In the genomic region with DNA sequence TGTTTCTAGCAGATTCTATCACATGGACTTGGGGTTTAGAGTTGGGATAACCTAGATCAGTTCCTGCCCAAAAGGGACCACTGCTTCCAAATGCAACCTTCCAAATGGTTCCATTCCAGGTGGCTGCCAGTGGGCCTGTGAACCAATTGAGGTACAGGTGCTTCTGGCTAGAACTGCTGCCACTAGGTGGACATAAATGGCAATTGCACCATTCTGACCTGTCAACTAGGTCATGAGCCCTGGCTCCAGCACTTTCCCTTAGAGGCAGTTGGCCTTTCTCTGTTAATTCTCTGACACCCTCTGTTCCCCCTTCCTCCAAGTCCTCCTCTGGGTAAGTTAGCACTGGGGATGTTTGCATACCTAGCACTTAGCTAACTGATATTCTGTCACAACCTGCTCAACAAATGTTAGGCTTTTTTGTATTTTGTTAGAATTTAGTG, we compare ENCODE assay signal across 1 cellular context.
TF ChIP-seq lines count a peak whose summit lies in the region.

No MANE protein-coding gene starts in this region.

TF ChIP-seq in GM12878, 131 proteins besides CTCF, POLR2A, EP300 and RAD21 (continued from another document):
- TF ChIP-seq, protein P1, sequence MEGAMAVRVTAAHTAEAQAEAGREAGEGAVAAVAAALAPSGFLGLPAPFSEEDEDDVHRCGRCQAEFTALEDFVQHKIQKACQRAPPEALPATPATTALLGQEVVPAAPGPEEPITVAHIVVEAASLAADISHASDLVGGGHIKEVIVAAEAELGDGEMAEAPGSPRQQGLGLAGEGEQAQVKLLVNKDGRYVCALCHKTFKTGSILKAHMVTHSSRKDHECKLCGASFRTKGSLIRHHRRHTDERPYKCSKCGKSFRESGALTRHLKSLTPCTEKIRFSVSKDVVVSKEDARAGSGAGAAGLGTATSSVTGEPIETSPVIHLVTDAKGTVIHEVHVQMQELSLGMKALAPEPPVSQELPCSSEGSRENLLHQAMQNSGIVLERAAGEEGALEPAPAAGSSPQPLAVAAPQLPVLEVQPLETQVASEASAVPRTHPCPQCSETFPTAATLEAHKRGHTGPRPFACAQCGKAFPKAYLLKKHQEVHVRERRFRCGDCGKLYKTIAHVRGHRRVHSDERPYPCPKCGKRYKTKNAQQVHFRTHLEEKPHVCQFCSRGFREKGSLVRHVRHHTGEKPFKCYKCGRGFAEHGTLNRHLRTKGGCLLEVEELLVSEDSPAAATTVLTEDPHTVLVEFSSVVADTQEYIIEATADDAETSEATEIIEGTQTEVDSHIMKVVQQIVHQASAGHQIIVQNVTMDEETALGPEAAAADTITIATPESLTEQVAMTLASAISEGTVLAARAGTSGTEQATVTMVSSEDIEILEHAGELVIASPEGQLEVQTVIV (IDR thresholded peaks at IDR 0.05; ENCODE audit: borderline replicate concordance, partially characterized antibody) = no peak
- TF ChIP-seq SMC3 (IDR thresholded peaks at IDR 0.05; ENCODE audit: borderline replicate concordance, low read length) = peak; percentile 83
